Comparison of ENCODE assay signal across 15 cellular contexts in genomic region chr4:17624821-17625220, GRCh38.
"Had no signal": no experiment of that assay in that cellular context is flagged by ENCODE, and none has a peak within 500 bp of the region (broad histone marks: within the 10 kb centered on the region; RNA-seq: fewer than 3 reads in every experiment).

No MANE protein-coding gene starts in this region.

- H3K36me3 ChIP-seq: uterus had no signal

- H3K4me3 ChIP-seq: tibial nerve, uterus had no signal

- ATAC-seq: activated CD4-positive, CD25-positive, alpha-beta regulatory T cell treated with anti-CD3 and anti-CD28 coated beads, Interleukin-2, amount 50 U/mL, for 24 hours; activated naive CD4-positive, alpha-beta T cell treated with anti-CD3 and anti-CD28 coated beads, Interleukin-2, amount 50 U/mL, for 72 hours; activated T-cell treated with anti-CD3 and anti-CD28 coated beads, Interleukin-2, amount 50 U/mL, for 4 hours; foreskin keratinocyte; naive thymus-derived CD4-positive, alpha-beta T cell; right cardiac atrium; T-cell had no signal

- H3K27me3 ChIP-seq: foreskin keratinocyte, tibial nerve, uterus had no signal

- DNase-seq: activated CD4-positive, alpha-beta T cell treated with anti-CD3 and anti-CD28 coated beads, Interleukin-2, amount 50 U/mL, for 1 hour; activated gamma-delta T cell; activated T-cell treated with anti-CD3 and anti-CD28 coated beads, Interleukin-2, amount 50 U/mL, for 4 hours; effector memory CD4-positive, alpha-beta T cell; foreskin keratinocyte; naive thymus-derived CD4-positive, alpha-beta T cell; posterior cingulate gyrus; right cardiac atrium; small intestine; T-cell; T1000; uterus had no signal

- H3K4me3 Mint-ChIP-seq: activated T-cell treated with anti-CD3 and anti-CD28 coated beads, Interleukin-2, amount 50 U/mL, for 4 hours; naive thymus-derived CD4-positive, alpha-beta T cell; T-cell had no signal

- H3K9me3 ChIP-seq: tibial nerve, uterus had no signal

- H3K27me3 Mint-ChIP-seq: naive thymus-derived CD4-positive, alpha-beta T cell; T-cell had no signal

- H3K27ac Mint-ChIP-seq: T-cell had no signal

- H3K27ac ChIP-seq: foreskin keratinocyte, tibial nerve, uterus had no signal

- H3K9me3 Mint-ChIP-seq: activated naive CD4-positive, alpha-beta T cell treated with anti-CD3 and anti-CD28 coated beads, Interleukin-2, amount 50 U/mL, for 72 hours; activated T-cell treated with anti-CD3 and anti-CD28 coated beads, Interleukin-2, amount 50 U/mL, for 4 hours; naive thymus-derived CD4-positive, alpha-beta T cell; T-cell had no signal

- H3K4me1 ChIP-seq: foreskin keratinocyte, uterus had no signal
